8 cellular contexts compared by ENCODE assay signal in genomic region chr4:2468464-2469191, GRCh38. TPM values are rescaled to one million over a fixed set of nuclear protein-coding genes. Genes with fewer than 3 reads are reported as not detected.
DNase-seq lines count a peak whose midpoint lies in the region; ATAC-seq and TF ChIP-seq lines count a peak whose summit lies in the region.

TSS of gene RNF4 (plus strand) at chr4:2469106. CDS start at chr4:2490494, 21,388 bp downstream.

- H3K79me2 ChIP-seq in parathyroid adenoma, result peaks cover 32% of the 10 kb centered on the region

- peak; percentile 56 to 80 for TF ChIP-seq EP300 in tibial nerve (IDR thresholded peaks at IDR 0.05)

- H3K4me1 ChIP-seq in parathyroid adenoma (peaks cover 6% of the 10 kb centered on the region), tibial nerve (peaks cover 3 to 38% (median 22%) of the 10 kb centered on the region in 4 donors)

- H3K27ac ChIP-seq in parathyroid adenoma, result peak within 1 kb of the TSS; percentile 81
- H3K27ac ChIP-seq in tibial nerve, result peak within 1 kb of the TSS; percentile 86 to 95 (median 92)

- peak; percentile 79 for ATAC-seq in HG02759 (IDR thresholded peaks at IDR 0.05; ENCODE audit: unreplicated experiment)
- ATAC-seq in Right ventricle myocardium superior (ENCODE audit: poor library complexity), result peak; percentile 95

- no peak within 1 kb of the TSS for H3K9ac ChIP-seq in parathyroid adenoma

- DNase-seq in GM12864 (ENCODE audit: low read depth), result peak; percentile 93
- DNase-seq in NCI-H1417 (lab: John Stamatoyannopoulos, UW), result peak; percentile 96 to 98 (median 98)
- DNase-seq in SW 1271 (lab: John Stamatoyannopoulos, UW), result peak; percentile 88 to 96
- DNase-seq in activated naive CD8-positive, alpha-beta T cell treated with anti-CD3 and anti-CD28 coated beads, Interleukin-2, amount 50 U/mL, for 16 hours (ENCODE audit: low read depth, low spot score), result peak; percentile 90
- DNase-seq in Right ventricle myocardium superior, result peak; percentile 97
- DNase-seq in tibial nerve (ENCODE audit: low spot score in 2 of 2), result peak; percentile 93

- H3K9me3 ChIP-seq in parathyroid adenoma (ENCODE audit: control insufficient read depth, low read length) (no peaks in the 10 kb centered on the region), tibial nerve (no peaks in the 10 kb centered on the region)

- intact Hi-C loops in Right ventricle myocardium superior (cut with DNase I), result no loop called here

- TF ChIP-seq CTCF in GM12864 (IDR thresholded peaks at IDR 0.05; ENCODE audit: low read depth, low read length, missing control alignments) (no peak), parathyroid adenoma (IDR thresholded peaks at IDR 0.05) (no peak), tibial nerve (IDR thresholded peaks at IDR 0.05) (peak in 1 of 5 experiments; percentile 25)

- H3K4me3 ChIP-seq in GM12864 (ENCODE audit: low read depth, low read length) (peak within 1 kb of the TSS; percentile 82), parathyroid adenoma (ENCODE audit: low read depth, low read length) (peak within 1 kb of the TSS; percentile 96), tibial nerve (peak within 1 kb of the TSS; percentile 65 to 95 (median 91))

- TF ChIP-seq POLR2A in tibial nerve (IDR thresholded peaks at IDR 0.05), result peak; percentile 27 to 68

- H3K4me2 ChIP-seq in parathyroid adenoma (ENCODE audit: low read length), result peak within 1 kb of the TSS; percentile 94

- H3K27me3 ChIP-seq in parathyroid adenoma (ENCODE audit: control insufficient read depth, insufficient read depth, low read length) (no peaks in the 10 kb centered on the region), tibial nerve (no peaks in the 10 kb centered on the region)

- WGBS in tibial nerve, 2 donors, result 1% methylated on average over 46 to 71 of the region's 73 CpGs

- H3K36me3 ChIP-seq in parathyroid adenoma (ENCODE audit: control insufficient read depth, insufficient read depth, low read length) (no peaks in the 10 kb centered on the region), tibial nerve (peaks cover 0 to 23% (median 0%) of the 10 kb centered on the region in 3 donors)

- peak within 1 kb of the TSS; percentile 90 for H2AFZ ChIP-seq in parathyroid adenoma

RNA-seq across cellular contexts. Expression of gene RNF4, which starts in this region (rescaled TPM):
- 22.3 TPM for total RNA-seq in Right ventricle myocardium superior
- total RNA-seq in tibial nerve, result 10 to 100 TPM; 33.0 to 67.7 (median 49.3) TPM

Comparison
In these comparisons a context has a peak if more than half of its experiments do, and no peak if none do; other contexts are left out.
1. Peak in every context shown above with its lines: DNase-seq, ATAC-seq, H3K4me3 ChIP-seq and H3K27ac ChIP-seq.